1 cellular context compared by ENCODE assay signal in the genomic region with DNA sequence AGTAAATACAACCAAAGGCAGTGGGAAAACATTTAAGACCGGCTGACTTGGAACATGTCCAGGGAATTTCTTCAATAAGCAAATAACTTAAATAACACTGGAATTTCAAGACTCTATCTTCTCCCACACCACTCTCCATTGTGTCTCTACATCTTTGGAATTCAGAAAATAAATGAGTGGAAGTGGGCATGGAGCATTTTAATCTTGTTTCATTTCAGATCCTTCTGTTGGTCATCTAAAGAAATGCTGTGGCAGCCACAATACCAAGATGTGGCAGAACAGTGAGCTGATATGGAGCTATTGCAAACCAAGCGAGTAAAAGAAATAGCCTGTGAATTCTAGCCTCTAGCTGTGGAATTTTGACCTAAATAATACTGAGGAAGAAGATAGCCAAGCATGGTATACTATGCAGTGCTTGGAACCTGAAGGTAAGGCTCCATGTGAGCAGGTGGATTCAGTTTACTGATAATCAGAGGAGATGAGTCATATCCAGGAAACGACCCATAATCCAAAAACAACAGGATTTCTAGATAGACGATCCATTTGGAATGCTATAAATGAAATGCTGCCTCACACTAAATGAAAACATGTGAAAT.
TF ChIP-seq lines count a peak whose summit lies in the region.

No MANE protein-coding gene starts in this region.

TF ChIP-seq in endothelial cell of umbilical vein, 7 proteins besides CTCF, POLR2A, EP300 and RAD21 (continued from another document):
- TF ChIP-seq EZH2 (IDR thresholded peaks at IDR 0.05; ENCODE audit: borderline replicate concordance, low read depth, low read length, severe bottlenecking): no peak
- peak; percentile 71 for TF ChIP-seq JUN (IDR thresholded peaks at IDR 0.05; ENCODE audit: borderline replicate concordance, insufficient read depth, insufficient read length, low read depth)
